ENCODE assay signal across 3 cellular contexts in genomic region chr2:218171744-218172143, GRCh38. TPM values are rescaled to one million over a fixed set of nuclear protein-coding genes. Genes with fewer than 3 reads are reported as not detected.
"Had no signal": no experiment of that assay in that cellular context is flagged by ENCODE, and none has a peak within 500 bp of the region (broad histone marks: within the 10 kb centered on the region; RNA-seq: fewer than 3 reads in every experiment).

No MANE protein-coding gene starts in this region.

RNA-seq across cellular contexts. Expression of gene CXCR1, which starts 5.0 kb away (rescaled TPM):
- polyA plus RNA-seq: HepG2, IMR-90, K562 had no signal

RNA-seq across cellular contexts. Expression of gene CXCR2, which starts 45.9 kb away (rescaled TPM):
- polyA plus RNA-seq: HepG2, IMR-90, K562 had no signal
